Comparison of ENCODE assay signal across 8 cellular contexts in genomic region chr10:4902571-4903011, GRCh38.
DNase-seq lines count a peak whose midpoint lies in the region; ATAC-seq and TF ChIP-seq lines count a peak whose summit lies in the region.

No MANE protein-coding gene starts in this region.

- no peaks in the 10 kb centered on the region for H3K4me1 ChIP-seq in endodermal cell (ENCODE audit: control insufficient read depth, insufficient read depth, low read length)

- DNase-seq in endodermal cell (no peak), progenitor cell of endocrine pancreas (ENCODE audit: low spot score, unreplicated experiment) (no peak), NCI-H510A (lab: John Stamatoyannopoulos, UW) (no peak), T-helper 9 cell (no peak), caudate nucleus (lab: John Stamatoyannopoulos, UW) (no peak)

- TF ChIP-seq CTCF in endodermal cell (conservative IDR thresholded peaks at IDR 0.05): no peak
- no peak for TF ChIP-seq CTCF in progenitor cell of endocrine pancreas (IDR thresholded peaks at IDR 0.05; ENCODE audit: unreplicated experiment)

- H3K9me3 Mint-ChIP-seq in endodermal cell: no peaks in the 10 kb centered on the region
- H3K9me3 Mint-ChIP-seq in progenitor cell of endocrine pancreas (ENCODE audit: low read depth): peaks cover 6% of the 10 kb centered on the region

- H3K9ac ChIP-seq in endodermal cell (ENCODE audit: extremely low read depth, low read length, poor library complexity, severe bottlenecking): no peak overlapping the region

- no peaks in the 10 kb centered on the region for H3K36me3 ChIP-seq in endodermal cell (ENCODE audit: control insufficient read depth, insufficient read depth, low read length)

- 72 to 100% methylated on average over 1 to 5 of the region's 5 CpGs for WGBS in endodermal cell (ENCODE audit: insufficient coverage in 1 of 2, insufficient read length in 1 of 2), 2 experiments

- H3K27ac Mint-ChIP-seq in endodermal cell (peak overlapping the region; percentile 50), progenitor cell of endocrine pancreas (peak overlapping the region; percentile 40)

- H3K4me3 Mint-ChIP-seq in endodermal cell: no peak overlapping the region
- no peak overlapping the region for H3K4me3 Mint-ChIP-seq in progenitor cell of endocrine pancreas (ENCODE audit: low read depth)

- no peaks in the 10 kb centered on the region for H3K9me3 ChIP-seq in endodermal cell (ENCODE audit: control insufficient read depth, low read length)

- no peaks in the 10 kb centered on the region for H3K27me3 ChIP-seq in endodermal cell (ENCODE audit: control insufficient read depth, insufficient read depth, low read length, poor library complexity, severe bottlenecking)

- no peaks in the 10 kb centered on the region for H3K27me3 Mint-ChIP-seq in endodermal cell (ENCODE audit: insufficient read depth)
- no peaks in the 10 kb centered on the region for H3K27me3 Mint-ChIP-seq in progenitor cell of endocrine pancreas

- no peak overlapping the region for H3K4me3 ChIP-seq in endodermal cell (ENCODE audit: low read length)

- H3K36me3 Mint-ChIP-seq in endodermal cell (ENCODE audit: low read depth) (no peaks in the 10 kb centered on the region), progenitor cell of endocrine pancreas (ENCODE audit: insufficient read depth) (no peaks in the 10 kb centered on the region)

- H3K4me1 Mint-ChIP-seq in endodermal cell: no peaks in the 10 kb centered on the region
- peaks cover 11% of the 10 kb centered on the region for H3K4me1 Mint-ChIP-seq in progenitor cell of endocrine pancreas (ENCODE audit: low read depth)

- ATAC-seq in GM18907 (IDR thresholded peaks at IDR 0.05; ENCODE audit: unreplicated experiment) (peak; percentile 93), HG02981 (IDR thresholded peaks at IDR 0.05; ENCODE audit: unreplicated experiment) (peak; percentile 69), HG02970 (IDR thresholded peaks at IDR 0.05; ENCODE audit: low FRiP score, unreplicated experiment) (no peak)

- no peak overlapping the region for H3K27ac ChIP-seq in endodermal cell (ENCODE audit: low read depth, low read length)
- no peak overlapping the region for H3K27ac ChIP-seq in caudate nucleus (ENCODE audit: low read depth, low read length)
